11 cellular contexts compared by ENCODE assay signal in genomic region chr2:78992451-78992806, GRCh38. TPM values are rescaled to one million over a fixed set of nuclear protein-coding genes. Genes with fewer than 3 reads are reported as not detected.
DNase-seq lines count a peak whose midpoint lies in the region; ATAC-seq and TF ChIP-seq lines count a peak whose summit lies in the region.
"Had no signal": no experiment of that assay in that cellular context is flagged by ENCODE, and none has a peak within 500 bp of the region (broad histone marks: within the 10 kb centered on the region; RNA-seq: fewer than 3 reads in every experiment).

No MANE protein-coding gene starts in this region.

- POLR2A ChIA-PET in HEK293 (lab: Yijun Ruan, JAX), result no interaction called here

- no peaks in the 10 kb centered on the region for H3K9me3 ChIP-seq in HEK293 (ENCODE audit: control insufficient read depth, insufficient read depth, low read depth, low read length)
- H3K9me3 ChIP-seq in WERI-Rb-1 (ENCODE audit: severe bottlenecking), result no peaks in the 10 kb centered on the region
- H3K9me3 ChIP-seq in tibial artery, result no peaks in the 10 kb centered on the region
- H3K9me3 ChIP-seq: neutrophil had no signal

- TF ChIP-seq CTCF in HEK293 (tag by site-specific recombination; IDR thresholded peaks at IDR 0.05) (no peak), WERI-Rb-1 (IDR thresholded peaks at IDR 0.05; ENCODE audit: low read depth, low read length) (peak; percentile 73), tibial artery (IDR thresholded peaks at IDR 0.05) (no peak)

- ATAC-seq in left lobe of liver (peak; percentile 38), HG02970 (IDR thresholded peaks at IDR 0.05; ENCODE audit: low FRiP score, unreplicated experiment) (no peak), HG03521 (IDR thresholded peaks at IDR 0.05; ENCODE audit: unreplicated experiment) (no peak)

- H3K27ac ChIP-seq in HEK293 (ENCODE audit: extremely low read depth, low read depth, low read length) (no peak overlapping the region), WERI-Rb-1 (no peak overlapping the region), tibial artery (no peak overlapping the region)
- H3K27ac ChIP-seq: neutrophil had no signal

- CTCF ChIA-PET in HEK293 (lab: Yijun Ruan, JAX), result interaction anchor here (1.5 kb wide), 1 partner anchor 11 kb away, joined by 4 read pairs; no protein-coding TSS in a partner anchor

- H3K4me1 ChIP-seq in HEK293 (ENCODE audit: control insufficient read depth, insufficient read depth, low read length) (no peaks in the 10 kb centered on the region), tibial artery (peaks cover 0 to 9% (median 0%) of the 10 kb centered on the region in 4 donors)

- intact Hi-C loops in tibial artery (cut with DNase I; ENCODE audit: low total_unique reads), result no loop called here

- peaks cover 12% of the 10 kb centered on the region for H3K27me3 ChIP-seq in WERI-Rb-1 (ENCODE audit: insufficient read depth, low read depth, severe bottlenecking)
- peaks cover 0 to 33% of the 10 kb centered on the region in 2 donors for H3K27me3 ChIP-seq in tibial artery

- H3K36me3 ChIP-seq in HEK293 (ENCODE audit: control insufficient read depth in 2 of 2, insufficient read depth in 1 of 2, low read length in 2 of 2) (no peaks in the 10 kb centered on the region), WERI-Rb-1 (no peaks in the 10 kb centered on the region), tibial artery (no peaks in the 10 kb centered on the region)
- H3K36me3 ChIP-seq: neutrophil had no signal

- H3K4me3 ChIP-seq in HEK293 (ENCODE audit: low read depth, low read length) (peak overlapping the region; percentile 6; the same call in 1 of the 2 replicates), WERI-Rb-1 (ENCODE audit: low read depth, low read length) (peak overlapping the region; percentile 54), tibial artery (no peak overlapping the region)

- DNase-seq in AG08396 (ENCODE audit: low spot score), result peak; percentile 12
- peak; percentile 70 for DNase-seq in WERI-Rb-1
- no peak for DNase-seq in left lobe of liver (ENCODE audit: low spot score)
- no peak for DNase-seq in CD1c-positive myeloid dendritic cell (ENCODE audit: extremely low spot score)
- no peak for DNase-seq in tibial artery
- DNase-seq: activated naive CD8-positive, alpha-beta T cell treated with anti-CD3 and anti-CD28 coated beads, Interleukin-2, amount 10 ng/mL, durations not matched to agents 7 days and 5 days; Kasumi-1 had no signal

TF ChIP-seq in HEK293, 187 proteins besides CTCF, POLR2A, EP300 and RAD21:
- TF ChIP-seq ZNF138 (tag by site-specific recombination; IDR thresholded peaks at IDR 0.05; ENCODE audit: borderline replicate concordance), result no peak
- no peak for TF ChIP-seq ZNF488 (tag by site-specific recombination; IDR thresholded peaks at IDR 0.05)
- no peak for TF ChIP-seq OSR2 (tag by site-specific recombination; IDR thresholded peaks at IDR 0.05)
- TF ChIP-seq ZBTB10 (tag by site-specific recombination; IDR thresholded peaks at IDR 0.05), result no peak
- no peak for TF ChIP-seq ZNF707 (tag by site-specific recombination; IDR thresholded peaks at IDR 0.05)
- TF ChIP-seq ZNF394 (tag by site-specific recombination; IDR thresholded peaks at IDR 0.05; ENCODE audit: borderline replicate concordance), result no peak
- no peak for TF ChIP-seq ZNF140 (tag by site-specific recombination; IDR thresholded peaks at IDR 0.05)
- TF ChIP-seq ZNF184 (tag by site-specific recombination; IDR thresholded peaks at IDR 0.05), result no peak
- TF ChIP-seq REPIN1 (tag by site-specific recombination; IDR thresholded peaks at IDR 0.05; ENCODE audit: low read depth), result no peak
- no peak for TF ChIP-seq ZNF639 (tag by site-specific recombination; IDR thresholded peaks at IDR 0.05)
- no peak for TF ChIP-seq ZNF670 (tag by site-specific recombination; IDR thresholded peaks at IDR 0.05; ENCODE audit: low read depth)
- TF ChIP-seq KLF8 (tag by site-specific recombination; IDR thresholded peaks at IDR 0.05), result no peak
- no peak for TF ChIP-seq SP2 (tag by site-specific recombination; IDR thresholded peaks at IDR 0.05)
- TF ChIP-seq ELK4 (IDR thresholded peaks at IDR 0.05; ENCODE audit: borderline replicate concordance, low read depth, low read length), result no peak
- no peak for TF ChIP-seq KLF16 (tag by site-specific recombination; IDR thresholded peaks at IDR 0.05)
- TF ChIP-seq ZNF776 (tag by site-specific recombination; IDR thresholded peaks at IDR 0.05; ENCODE audit: borderline replicate concordance), result no peak
- no peak for TF ChIP-seq PBX3 (CRISPR knock-in tag; IDR thresholded peaks at IDR 0.05)
- no peak for TF ChIP-seq ZBTB26 (tag by site-specific recombination; optimal IDR thresholded peaks at IDR 0.05)
- no peak for TF ChIP-seq KLF17 (tag by site-specific recombination; IDR thresholded peaks at IDR 0.05)
TF ChIP-seq in HEK293: peak in this region for 0.

RNA-seq across cellular contexts. Expression of gene REG3G, which starts 33.1 kb away (rescaled TPM):
- total RNA-seq in left lobe of liver, result 0.53 TPM
- total RNA-seq: activated naive CD8-positive, alpha-beta T cell treated with anti-CD3 and anti-CD28 coated beads, Interleukin-2, amount 10 ng/mL, durations not matched to agents 7 days and 5 days had no signal

Comparison
In these comparisons a context has a peak if more than half of its experiments do, and no peak if none do; other contexts are left out.
1. DNase-seq: peak in AG08396 (single experiment) and WERI-Rb-1 (single experiment); none in left lobe of liver (single experiment), CD1c-positive myeloid dendritic cell (single experiment) and tibial artery (0 of 2).
2. H3K4me3 ChIP-seq: peak in HEK293 (single experiment) and WERI-Rb-1 (single experiment); none in tibial artery (0 of 2).